Comparison of ENCODE assay signal across 2 cellular contexts in the genomic region with DNA sequence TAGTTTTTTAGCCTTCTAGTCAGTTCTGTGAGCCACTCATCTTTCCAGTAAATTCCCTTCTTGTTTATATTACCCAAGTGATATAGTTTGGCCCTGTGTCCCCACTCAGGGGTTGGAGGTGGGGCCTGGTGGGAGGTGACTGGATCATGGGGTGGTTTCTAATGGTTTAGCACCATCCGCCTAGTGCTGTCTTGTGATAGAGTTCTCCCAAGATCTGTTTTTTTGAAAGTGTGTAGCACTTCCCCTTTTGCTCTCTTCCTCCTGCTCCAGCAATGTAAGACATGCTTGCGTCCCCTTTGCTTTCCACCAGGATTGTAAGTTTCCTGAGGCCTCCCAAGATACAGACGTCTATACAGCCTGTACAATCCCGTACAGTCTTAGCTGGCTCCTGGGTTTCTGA.
A peak's percentile ranks its signal among the peaks of the same experiment; 100 is the strongest.
TF ChIP-seq lines count a peak whose summit lies in the region.

No MANE protein-coding gene starts in this region.

TF ChIP-seq in GM23338, 12 proteins besides CTCF, POLR2A, EP300 and RAD21 (continues in another document):
- TF ChIP-seq, protein P1, sequence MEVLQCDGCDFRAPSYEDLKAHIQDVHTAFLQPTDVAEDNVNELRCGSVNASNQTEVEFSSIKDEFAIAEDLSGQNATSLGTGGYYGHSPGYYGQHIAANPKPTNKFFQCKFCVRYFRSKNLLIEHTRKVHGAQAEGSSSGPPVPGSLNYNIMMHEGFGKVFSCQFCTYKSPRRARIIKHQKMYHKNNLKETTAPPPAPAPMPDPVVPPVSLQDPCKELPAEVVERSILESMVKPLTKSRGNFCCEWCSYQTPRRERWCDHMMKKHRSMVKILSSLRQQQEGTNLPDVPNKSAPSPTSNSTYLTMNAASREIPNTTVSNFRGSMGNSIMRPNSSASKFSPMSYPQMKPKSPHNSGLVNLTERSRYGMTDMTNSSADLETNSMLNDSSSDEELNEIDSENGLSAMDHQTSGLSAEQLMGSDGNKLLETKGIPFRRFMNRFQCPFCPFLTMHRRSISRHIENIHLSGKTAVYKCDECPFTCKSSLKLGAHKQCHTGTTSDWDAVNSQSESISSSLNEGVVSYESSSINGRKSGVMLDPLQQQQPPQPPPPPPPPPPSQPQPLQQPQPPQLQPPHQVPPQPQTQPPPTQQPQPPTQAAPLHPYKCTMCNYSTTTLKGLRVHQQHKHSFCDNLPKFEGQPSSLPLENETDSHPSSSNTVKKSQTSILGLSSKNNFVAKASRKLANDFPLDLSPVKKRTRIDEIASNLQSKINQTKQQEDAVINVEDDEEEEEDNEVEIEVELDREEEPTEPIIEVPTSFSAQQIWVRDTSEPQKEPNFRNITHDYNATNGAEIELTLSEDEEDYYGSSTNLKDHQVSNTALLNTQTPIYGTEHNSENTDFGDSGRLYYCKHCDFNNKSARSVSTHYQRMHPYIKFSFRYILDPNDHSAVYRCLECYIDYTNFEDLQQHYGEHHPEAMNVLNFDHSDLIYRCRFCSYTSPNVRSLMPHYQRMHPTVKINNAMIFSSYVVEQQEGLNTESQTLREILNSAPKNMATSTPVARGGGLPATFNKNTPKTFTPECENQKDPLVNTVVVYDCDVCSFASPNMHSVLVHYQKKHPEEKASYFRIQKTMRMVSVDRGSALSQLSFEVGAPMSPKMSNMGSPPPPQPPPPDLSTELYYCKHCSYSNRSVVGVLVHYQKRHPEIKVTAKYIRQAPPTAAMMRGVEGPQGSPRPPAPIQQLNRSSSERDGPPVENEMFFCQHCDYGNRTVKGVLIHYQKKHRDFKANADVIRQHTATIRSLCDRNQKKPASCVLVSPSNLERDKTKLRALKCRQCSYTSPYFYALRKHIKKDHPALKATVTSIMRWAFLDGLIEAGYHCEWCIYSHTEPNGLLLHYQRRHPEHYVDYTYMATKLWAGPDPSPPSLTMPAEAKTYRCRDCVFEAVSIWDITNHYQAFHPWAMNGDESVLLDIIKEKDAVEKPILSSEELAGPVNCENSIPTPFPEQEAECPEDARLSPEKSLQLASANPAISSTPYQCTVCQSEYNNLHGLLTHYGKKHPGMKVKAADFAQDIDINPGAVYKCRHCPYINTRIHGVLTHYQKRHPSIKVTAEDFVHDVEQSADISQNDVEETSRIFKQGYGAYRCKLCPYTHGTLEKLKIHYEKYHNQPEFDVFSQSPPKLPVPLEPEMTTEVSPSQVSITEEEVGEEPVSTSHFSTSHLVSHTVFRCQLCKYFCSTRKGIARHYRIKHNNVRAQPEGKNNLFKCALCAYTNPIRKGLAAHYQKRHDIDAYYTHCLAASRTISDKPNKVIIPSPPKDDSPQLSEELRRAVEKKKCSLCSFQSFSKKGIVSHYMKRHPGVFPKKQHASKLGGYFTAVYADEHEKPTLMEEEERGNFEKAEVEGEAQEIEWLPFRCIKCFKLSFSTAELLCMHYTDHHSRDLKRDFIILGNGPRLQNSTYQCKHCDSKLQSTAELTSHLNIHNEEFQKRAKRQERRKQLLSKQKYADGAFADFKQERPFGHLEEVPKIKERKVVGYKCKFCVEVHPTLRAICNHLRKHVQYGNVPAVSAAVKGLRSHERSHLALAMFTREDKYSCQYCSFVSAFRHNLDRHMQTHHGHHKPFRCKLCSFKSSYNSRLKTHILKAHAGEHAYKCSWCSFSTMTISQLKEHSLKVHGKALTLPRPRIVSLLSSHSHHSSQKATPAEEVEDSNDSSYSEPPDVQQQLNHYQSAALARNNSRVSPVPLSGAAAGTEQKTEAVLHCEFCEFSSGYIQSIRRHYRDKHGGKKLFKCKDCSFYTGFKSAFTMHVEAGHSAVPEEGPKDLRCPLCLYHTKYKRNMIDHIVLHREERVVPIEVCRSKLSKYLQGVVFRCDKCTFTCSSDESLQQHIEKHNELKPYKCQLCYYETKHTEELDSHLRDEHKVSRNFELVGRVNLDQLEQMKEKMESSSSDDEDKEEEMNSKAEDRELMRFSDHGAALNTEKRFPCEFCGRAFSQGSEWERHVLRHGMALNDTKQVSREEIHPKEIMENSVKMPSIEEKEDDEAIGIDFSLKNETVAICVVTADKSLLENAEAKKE (CRISPR knock-in tag; IDR thresholded peaks at IDR 0.05), result no peak
- no peak for TF ChIP-seq ETS1 (IDR thresholded peaks at IDR 0.05)
- TF ChIP-seq, protein P2, sequence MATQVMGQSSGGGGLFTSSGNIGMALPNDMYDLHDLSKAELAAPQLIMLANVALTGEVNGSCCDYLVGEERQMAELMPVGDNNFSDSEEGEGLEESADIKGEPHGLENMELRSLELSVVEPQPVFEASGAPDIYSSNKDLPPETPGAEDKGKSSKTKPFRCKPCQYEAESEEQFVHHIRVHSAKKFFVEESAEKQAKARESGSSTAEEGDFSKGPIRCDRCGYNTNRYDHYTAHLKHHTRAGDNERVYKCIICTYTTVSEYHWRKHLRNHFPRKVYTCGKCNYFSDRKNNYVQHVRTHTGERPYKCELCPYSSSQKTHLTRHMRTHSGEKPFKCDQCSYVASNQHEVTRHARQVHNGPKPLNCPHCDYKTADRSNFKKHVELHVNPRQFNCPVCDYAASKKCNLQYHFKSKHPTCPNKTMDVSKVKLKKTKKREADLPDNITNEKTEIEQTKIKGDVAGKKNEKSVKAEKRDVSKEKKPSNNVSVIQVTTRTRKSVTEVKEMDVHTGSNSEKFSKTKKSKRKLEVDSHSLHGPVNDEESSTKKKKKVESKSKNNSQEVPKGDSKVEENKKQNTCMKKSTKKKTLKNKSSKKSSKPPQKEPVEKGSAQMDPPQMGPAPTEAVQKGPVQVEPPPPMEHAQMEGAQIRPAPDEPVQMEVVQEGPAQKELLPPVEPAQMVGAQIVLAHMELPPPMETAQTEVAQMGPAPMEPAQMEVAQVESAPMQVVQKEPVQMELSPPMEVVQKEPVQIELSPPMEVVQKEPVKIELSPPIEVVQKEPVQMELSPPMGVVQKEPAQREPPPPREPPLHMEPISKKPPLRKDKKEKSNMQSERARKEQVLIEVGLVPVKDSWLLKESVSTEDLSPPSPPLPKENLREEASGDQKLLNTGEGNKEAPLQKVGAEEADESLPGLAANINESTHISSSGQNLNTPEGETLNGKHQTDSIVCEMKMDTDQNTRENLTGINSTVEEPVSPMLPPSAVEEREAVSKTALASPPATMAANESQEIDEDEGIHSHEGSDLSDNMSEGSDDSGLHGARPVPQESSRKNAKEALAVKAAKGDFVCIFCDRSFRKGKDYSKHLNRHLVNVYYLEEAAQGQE (IDR thresholded peaks at IDR 0.05; ENCODE audit: unreplicated experiment), result no peak
- TF ChIP-seq CREB1 (CRISPR knock-in tag; IDR thresholded peaks at IDR 0.05; ENCODE audit: low read depth), result no peak
- no peak for TF ChIP-seq ZNF331 (CRISPR knock-in tag; IDR thresholded peaks at IDR 0.05; ENCODE audit: low read depth)
- no peak for TF ChIP-seq EZH2 (IDR thresholded peaks at IDR 0.05; ENCODE audit: low read depth, unreplicated experiment)
- TF ChIP-seq STAT1 (IDR thresholded peaks at IDR 0.05; ENCODE audit: unreplicated experiment), result no peak
- no peak for TF ChIP-seq ZNF114 (CRISPR knock-in tag; IDR thresholded peaks at IDR 0.05)
- TF ChIP-seq EZH2phosphoT487 (IDR thresholded peaks at IDR 0.05; ENCODE audit: unreplicated experiment), result no peak
- no peak for TF ChIP-seq JUNB (IDR thresholded peaks at IDR 0.05; ENCODE audit: unreplicated experiment)

TF ChIP-seq in GM12878, 131 proteins besides CTCF, POLR2A, EP300 and RAD21:
- TF ChIP-seq ZZZ3 (IDR thresholded peaks at IDR 0.05; ENCODE audit: control insufficient read depth, insufficient read length, low read depth), result no peak
- peak; percentile 87; the same call in 1 of the 2 replicates for TF ChIP-seq SPI1 (IDR thresholded peaks at IDR 0.05; ENCODE audit: borderline replicate concordance, insufficient read depth, low read depth, low read length)
- no peak for TF ChIP-seq NFIC (IDR thresholded peaks at IDR 0.05; ENCODE audit: low read depth, low read length)
